19 cellular contexts compared by ENCODE assay signal in the genomic region with DNA sequence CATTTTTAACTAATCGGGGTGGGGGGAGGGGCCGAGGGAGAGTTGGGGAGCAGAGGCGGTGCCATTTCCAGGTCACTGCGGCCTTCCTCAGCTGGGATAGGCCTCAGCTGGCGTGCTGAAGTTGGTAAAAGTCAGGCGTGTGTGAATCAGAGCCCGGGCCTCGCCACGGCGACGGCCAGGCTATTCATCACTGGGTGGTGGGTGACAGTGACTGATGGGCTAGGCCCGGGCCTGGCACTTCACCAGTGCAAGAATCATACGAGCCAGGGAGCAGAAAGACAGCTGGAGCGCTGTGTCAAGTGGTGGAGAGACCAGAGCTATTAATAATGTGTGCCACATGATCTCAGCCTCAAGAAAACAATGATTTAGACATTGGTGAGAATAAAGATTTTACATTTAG.
A peak's percentile ranks its signal among the peaks of the same experiment; 100 is the strongest.
DNase-seq lines count a peak whose midpoint lies in the region; ATAC-seq and TF ChIP-seq lines count a peak whose summit lies in the region.
"Had no signal": no experiment of that assay in that cellular context is flagged by ENCODE, and none has a peak within 500 bp of the region (broad histone marks: within the 10 kb centered on the region; RNA-seq: fewer than 3 reads in every experiment).

No MANE protein-coding gene starts in this region.

- H3K27ac ChIP-seq in GM23338 (ENCODE audit: low read depth), result no peak overlapping the region
- H3K27ac ChIP-seq: HL-60, spleen had no signal

- H3K4me3 Mint-ChIP-seq in GM23338, result no peak overlapping the region
- no peak overlapping the region for H3K4me3 Mint-ChIP-seq in activated naive CD8-positive, alpha-beta T cell treated with anti-CD3 and anti-CD28 coated beads for 36 hours
- no peak overlapping the region for H3K4me3 Mint-ChIP-seq in endothelial cell (ENCODE audit: unreplicated experiment)
- H3K4me3 Mint-ChIP-seq: activated T-helper 1 cell treated with anti-CD3 and anti-CD28 coated beads, Interleukin-12 subunit alpha, Interleukin-12 subunit beta, Interleukin-2, Interleukin-4 antibody, amounts not matched to agents 30 ng/mL and 10 ng/mL and 1 ng/mL, durations not matched to agents 14 hours and 24 hours and 36 hours; immature natural killer cell; naive B cell had no signal

- H3K27me3 Mint-ChIP-seq in GM23338 (ENCODE audit: insufficient read depth, low read depth, poor library complexity) (no peaks in the 10 kb centered on the region), endothelial cell (ENCODE audit: unreplicated experiment) (peaks cover 3% of the 10 kb centered on the region)
- H3K27me3 Mint-ChIP-seq in activated naive CD8-positive, alpha-beta T cell treated with anti-CD3 and anti-CD28 coated beads for 36 hours, result peaks cover 8% of the 10 kb centered on the region

- ATAC-seq in GM23338, result peak; percentile 84
- ATAC-seq in GM18873 (IDR thresholded peaks at IDR 0.05; ENCODE audit: low FRiP score, unreplicated experiment), result no peak

- H3K4me3 ChIP-seq in GM23338, result peak overlapping the region; percentile 31; the same call in 1 of the 2 replicates
- H3K4me3 ChIP-seq: lung, spleen had no signal

- peak overlapping the region; percentile 73 for H3K4me2 ChIP-seq in GM23338

- no peaks in the 10 kb centered on the region for H3K79me2 ChIP-seq in GM23338 (replicated peaks; ENCODE audit: insufficient read depth)

- TF ChIP-seq CTCF in GM23338 (conservative IDR thresholded peaks at IDR 0.05; ENCODE audit: low read depth in 2 of 2) (no peak), endothelial cell (IDR thresholded peaks at IDR 0.05; ENCODE audit: unreplicated experiment) (no peak)

- no peak for DNase-seq in GM23338 (ENCODE audit: low spot score)
- DNase-seq in NCI-H1105 treated with DMSO at 0.1 percent for 48 hours (lab: John Stamatoyannopoulos, UW), result peak; percentile 30
- peak; percentile 80 for DNase-seq in SK-N-DZ (ENCODE audit: low spot score)
- DNase-seq in myocyte (ENCODE audit: low read depth), result peak; percentile 92
- no peak for DNase-seq in NCI-H2029 treated with DMSO at 0.1 percent for 48 hours (lab: John Stamatoyannopoulos, UW)
- DNase-seq in activated naive CD8-positive, alpha-beta T cell treated with anti-CD3 and anti-CD28 coated beads for 36 hours, result no peak
- DNase-seq in endothelial cell (ENCODE audit: low spot score), result no peak
- DNase-seq: COR-L47, GF-D8, immature natural killer cell, KBM-7, naive B cell, spleen, T-helper 1 cell had no signal

- no peak overlapping the region for H2AFZ ChIP-seq in GM23338

- H3K4me1 Mint-ChIP-seq in GM23338, result peaks cover 26% of the 10 kb centered on the region
- no peaks in the 10 kb centered on the region for H3K4me1 Mint-ChIP-seq in activated naive CD8-positive, alpha-beta T cell treated with anti-CD3 and anti-CD28 coated beads for 36 hours
- H3K4me1 Mint-ChIP-seq in endothelial cell (ENCODE audit: unreplicated experiment), result no peaks in the 10 kb centered on the region
- H3K4me1 Mint-ChIP-seq: immature natural killer cell, naive B cell had no signal

- H3K4me1 ChIP-seq in GM23338 (ENCODE audit: insufficient read depth), result peaks cover 25% of the 10 kb centered on the region
- H3K4me1 ChIP-seq: spleen had no signal

- H3F3A ChIP-seq in GM23338 (replicated peaks; ENCODE audit: low read depth), result no peaks in the 10 kb centered on the region

- H3K36me3 Mint-ChIP-seq in GM23338 (ENCODE audit: low read depth), result no peaks in the 10 kb centered on the region
- no peaks in the 10 kb centered on the region for H3K36me3 Mint-ChIP-seq in activated naive CD8-positive, alpha-beta T cell treated with anti-CD3 and anti-CD28 coated beads for 36 hours
- H3K36me3 Mint-ChIP-seq in endothelial cell (ENCODE audit: low read depth, unreplicated experiment), result no peaks in the 10 kb centered on the region
- H3K36me3 Mint-ChIP-seq: immature natural killer cell, naive B cell had no signal

- H3K27ac Mint-ChIP-seq in GM23338 (no peak overlapping the region), endothelial cell (ENCODE audit: unreplicated experiment) (no peak overlapping the region)
- H3K27ac Mint-ChIP-seq in activated naive CD8-positive, alpha-beta T cell treated with anti-CD3 and anti-CD28 coated beads for 36 hours, result no peak overlapping the region
- H3K27ac Mint-ChIP-seq: activated T-helper 1 cell treated with anti-CD3 and anti-CD28 coated beads, Interleukin-12 subunit alpha, Interleukin-12 subunit beta, Interleukin-2, Interleukin-4 antibody, amounts not matched to agents 30 ng/mL and 10 ng/mL and 1 ng/mL, durations not matched to agents 14 hours and 24 hours and 36 hours; immature natural killer cell; naive B cell had no signal

- no peaks in the 10 kb centered on the region for H3K36me3 ChIP-seq in GM23338 (ENCODE audit: insufficient read depth)
- H3K36me3 ChIP-seq: spleen had no signal

- no peaks in the 10 kb centered on the region; the same call in 2 of the 3 replicates for H3K9me3 Mint-ChIP-seq in GM23338
- H3K9me3 Mint-ChIP-seq in activated naive CD8-positive, alpha-beta T cell treated with anti-CD3 and anti-CD28 coated beads for 36 hours, result no peaks in the 10 kb centered on the region
- H3K9me3 Mint-ChIP-seq in endothelial cell (ENCODE audit: unreplicated experiment), result no peaks in the 10 kb centered on the region
- H3K9me3 Mint-ChIP-seq: activated T-helper 1 cell treated with anti-CD3 and anti-CD28 coated beads, Interleukin-12 subunit alpha, Interleukin-12 subunit beta, Interleukin-2, Interleukin-4 antibody, amounts not matched to agents 30 ng/mL and 10 ng/mL and 1 ng/mL, durations not matched to agents 14 hours and 24 hours and 36 hours had no signal

- no peaks in the 10 kb centered on the region for H4K20me1 ChIP-seq in GM23338 (replicated peaks; ENCODE audit: insufficient read depth)

- no peaks in the 10 kb centered on the region for H3K27me3 ChIP-seq in GM23338 (ENCODE audit: insufficient read depth)
- H3K27me3 ChIP-seq: dorsolateral prefrontal cortex had no signal

- no peaks in the 10 kb centered on the region; the same call in 1 of the 2 replicates for H3K9me2 ChIP-seq in GM23338 (ENCODE audit: insufficient read depth)

TF ChIP-seq in GM23338, 12 proteins besides CTCF, POLR2A, EP300 and RAD21 (continues in another document):
- TF ChIP-seq, protein P1, sequence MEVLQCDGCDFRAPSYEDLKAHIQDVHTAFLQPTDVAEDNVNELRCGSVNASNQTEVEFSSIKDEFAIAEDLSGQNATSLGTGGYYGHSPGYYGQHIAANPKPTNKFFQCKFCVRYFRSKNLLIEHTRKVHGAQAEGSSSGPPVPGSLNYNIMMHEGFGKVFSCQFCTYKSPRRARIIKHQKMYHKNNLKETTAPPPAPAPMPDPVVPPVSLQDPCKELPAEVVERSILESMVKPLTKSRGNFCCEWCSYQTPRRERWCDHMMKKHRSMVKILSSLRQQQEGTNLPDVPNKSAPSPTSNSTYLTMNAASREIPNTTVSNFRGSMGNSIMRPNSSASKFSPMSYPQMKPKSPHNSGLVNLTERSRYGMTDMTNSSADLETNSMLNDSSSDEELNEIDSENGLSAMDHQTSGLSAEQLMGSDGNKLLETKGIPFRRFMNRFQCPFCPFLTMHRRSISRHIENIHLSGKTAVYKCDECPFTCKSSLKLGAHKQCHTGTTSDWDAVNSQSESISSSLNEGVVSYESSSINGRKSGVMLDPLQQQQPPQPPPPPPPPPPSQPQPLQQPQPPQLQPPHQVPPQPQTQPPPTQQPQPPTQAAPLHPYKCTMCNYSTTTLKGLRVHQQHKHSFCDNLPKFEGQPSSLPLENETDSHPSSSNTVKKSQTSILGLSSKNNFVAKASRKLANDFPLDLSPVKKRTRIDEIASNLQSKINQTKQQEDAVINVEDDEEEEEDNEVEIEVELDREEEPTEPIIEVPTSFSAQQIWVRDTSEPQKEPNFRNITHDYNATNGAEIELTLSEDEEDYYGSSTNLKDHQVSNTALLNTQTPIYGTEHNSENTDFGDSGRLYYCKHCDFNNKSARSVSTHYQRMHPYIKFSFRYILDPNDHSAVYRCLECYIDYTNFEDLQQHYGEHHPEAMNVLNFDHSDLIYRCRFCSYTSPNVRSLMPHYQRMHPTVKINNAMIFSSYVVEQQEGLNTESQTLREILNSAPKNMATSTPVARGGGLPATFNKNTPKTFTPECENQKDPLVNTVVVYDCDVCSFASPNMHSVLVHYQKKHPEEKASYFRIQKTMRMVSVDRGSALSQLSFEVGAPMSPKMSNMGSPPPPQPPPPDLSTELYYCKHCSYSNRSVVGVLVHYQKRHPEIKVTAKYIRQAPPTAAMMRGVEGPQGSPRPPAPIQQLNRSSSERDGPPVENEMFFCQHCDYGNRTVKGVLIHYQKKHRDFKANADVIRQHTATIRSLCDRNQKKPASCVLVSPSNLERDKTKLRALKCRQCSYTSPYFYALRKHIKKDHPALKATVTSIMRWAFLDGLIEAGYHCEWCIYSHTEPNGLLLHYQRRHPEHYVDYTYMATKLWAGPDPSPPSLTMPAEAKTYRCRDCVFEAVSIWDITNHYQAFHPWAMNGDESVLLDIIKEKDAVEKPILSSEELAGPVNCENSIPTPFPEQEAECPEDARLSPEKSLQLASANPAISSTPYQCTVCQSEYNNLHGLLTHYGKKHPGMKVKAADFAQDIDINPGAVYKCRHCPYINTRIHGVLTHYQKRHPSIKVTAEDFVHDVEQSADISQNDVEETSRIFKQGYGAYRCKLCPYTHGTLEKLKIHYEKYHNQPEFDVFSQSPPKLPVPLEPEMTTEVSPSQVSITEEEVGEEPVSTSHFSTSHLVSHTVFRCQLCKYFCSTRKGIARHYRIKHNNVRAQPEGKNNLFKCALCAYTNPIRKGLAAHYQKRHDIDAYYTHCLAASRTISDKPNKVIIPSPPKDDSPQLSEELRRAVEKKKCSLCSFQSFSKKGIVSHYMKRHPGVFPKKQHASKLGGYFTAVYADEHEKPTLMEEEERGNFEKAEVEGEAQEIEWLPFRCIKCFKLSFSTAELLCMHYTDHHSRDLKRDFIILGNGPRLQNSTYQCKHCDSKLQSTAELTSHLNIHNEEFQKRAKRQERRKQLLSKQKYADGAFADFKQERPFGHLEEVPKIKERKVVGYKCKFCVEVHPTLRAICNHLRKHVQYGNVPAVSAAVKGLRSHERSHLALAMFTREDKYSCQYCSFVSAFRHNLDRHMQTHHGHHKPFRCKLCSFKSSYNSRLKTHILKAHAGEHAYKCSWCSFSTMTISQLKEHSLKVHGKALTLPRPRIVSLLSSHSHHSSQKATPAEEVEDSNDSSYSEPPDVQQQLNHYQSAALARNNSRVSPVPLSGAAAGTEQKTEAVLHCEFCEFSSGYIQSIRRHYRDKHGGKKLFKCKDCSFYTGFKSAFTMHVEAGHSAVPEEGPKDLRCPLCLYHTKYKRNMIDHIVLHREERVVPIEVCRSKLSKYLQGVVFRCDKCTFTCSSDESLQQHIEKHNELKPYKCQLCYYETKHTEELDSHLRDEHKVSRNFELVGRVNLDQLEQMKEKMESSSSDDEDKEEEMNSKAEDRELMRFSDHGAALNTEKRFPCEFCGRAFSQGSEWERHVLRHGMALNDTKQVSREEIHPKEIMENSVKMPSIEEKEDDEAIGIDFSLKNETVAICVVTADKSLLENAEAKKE (CRISPR knock-in tag; IDR thresholded peaks at IDR 0.05), result no peak
- TF ChIP-seq STAT1 (IDR thresholded peaks at IDR 0.05; ENCODE audit: unreplicated experiment) (no peak), EZH2 (IDR thresholded peaks at IDR 0.05; ENCODE audit: low read depth, unreplicated experiment) (no peak)

Comparison
In these comparisons a context has a peak if more than half of its experiments do, and no peak if none do; other contexts are left out.
1. DNase-seq: peak in NCI-H1105 treated with DMSO at 0.1 percent for 48 hours (single experiment), SK-N-DZ (single experiment) and myocyte (single experiment); none in GM23338 (single experiment), NCI-H2029 treated with DMSO at 0.1 percent for 48 hours (single experiment), activated naive CD8-positive, alpha-beta T cell treated with anti-CD3 and anti-CD28 coated beads for 36 hours (single experiment) and endothelial cell (single experiment).